Comparison of ENCODE assay signal across 27 cellular contexts in the genomic region with DNA sequence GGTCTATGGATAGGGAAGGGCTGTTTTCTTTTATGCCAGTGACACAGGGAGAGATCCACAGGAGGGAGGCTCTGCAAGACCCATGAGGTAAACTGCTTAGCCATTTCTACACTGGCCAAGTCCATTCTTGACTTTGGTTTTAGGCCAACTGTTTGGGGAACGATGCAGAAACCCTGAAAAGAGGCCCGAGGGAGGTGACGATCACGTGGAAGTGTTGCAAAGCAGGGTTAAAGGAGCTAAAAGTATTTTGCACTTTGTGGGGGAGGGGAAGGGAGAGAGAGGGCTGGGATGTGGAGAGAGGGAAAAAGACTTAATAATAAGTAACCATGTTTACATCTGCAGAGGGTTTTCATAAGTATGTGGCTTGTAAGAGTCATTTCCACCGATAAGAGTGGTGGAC.
"Had no signal": no experiment of that assay in that cellular context is flagged by ENCODE, and none has a peak within 500 bp of the region (broad histone marks: within the 10 kb centered on the region; RNA-seq: fewer than 3 reads in every experiment).

No MANE protein-coding gene starts in this region.

- H3K36me3 ChIP-seq: esophagus muscularis mucosa, gastroesophageal sphincter, pancreas, right atrium auricular region, sigmoid colon, stomach, thyroid gland had no signal

- H3K36me3 Mint-ChIP-seq: immature natural killer cell; naive thymus-derived CD4-positive, alpha-beta T cell; stimulated activated effector memory CD8-positive, alpha-beta T cell treated with anti-CD3 and anti-CD28 coated beads, Interleukin-12 subunit alpha, Interleukin-12 subunit beta, amount 100 ng/mL, for 72 hours; type B pancreatic cell had no signal

- H3K9me3 ChIP-seq: esophagus muscularis mucosa, gastroesophageal sphincter, pancreas, right atrium auricular region, sigmoid colon, stomach, thyroid gland had no signal

- H3K4me1 Mint-ChIP-seq: stimulated activated effector memory CD8-positive, alpha-beta T cell treated with anti-CD3 and anti-CD28 coated beads, Interleukin-12 subunit alpha, Interleukin-12 subunit beta, amount 100 ng/mL, for 72 hours had no signal

- H3K27me3 ChIP-seq: foreskin keratinocyte, pancreas, right atrium auricular region, sigmoid colon, thyroid gland had no signal

- H3K27ac ChIP-seq: dorsolateral prefrontal cortex, epithelial cell of prostate, esophagus muscularis mucosa, foreskin keratinocyte, gastroesophageal sphincter, pancreas, right atrium auricular region, sigmoid colon, stomach, thyroid gland had no signal

- H3K9me3 Mint-ChIP-seq: immature natural killer cell; nephron progenitor cell; stimulated activated effector memory CD8-positive, alpha-beta T cell treated with anti-CD3 and anti-CD28 coated beads, Interleukin-12 subunit alpha, Interleukin-12 subunit beta, amount 100 ng/mL, for 72 hours had no signal

- H3K27ac Mint-ChIP-seq: immature natural killer cell; nephron progenitor cell; progenitor cell of endocrine pancreas; stimulated activated effector memory CD8-positive, alpha-beta T cell treated with anti-CD3 and anti-CD28 coated beads, Interleukin-12 subunit alpha, Interleukin-12 subunit beta, amount 100 ng/mL, for 72 hours; type B pancreatic cell had no signal

- DNase-seq: central memory CD4-positive, alpha-beta T cell; dorsolateral prefrontal cortex; effector CD4-positive, alpha-beta T cell; foreskin keratinocyte; glutamatergic neuron; hypothalamus; immature natural killer cell; islet precursor cell; mesendoderm; midbrain; naive thymus-derived CD4-positive, alpha-beta T cell; nephron progenitor cell; occipital lobe; pancreas; sigmoid colon; stimulated activated CD4-positive, alpha-beta T cell treated with anti-CD3 and anti-CD28 coated beads, Interleukin-2, amount 100 ng/mL, for 24 hours; stimulated activated CD4-positive, alpha-beta T cell treated with anti-CD3 and anti-CD28 coated beads, Interleukin-4, amount 100 ng/mL, for 24 hours; stimulated activated naive CD4-positive, alpha-beta T cell treated with Interleukin-2 at 50 U/mL for 16 hours; stomach; thyroid gland had no signal

- H3K4me3 ChIP-seq: dorsolateral prefrontal cortex, esophagus muscularis mucosa, gastroesophageal sphincter, pancreas, right atrium auricular region, sigmoid colon, stomach, thyroid gland had no signal

- H3K4me1 ChIP-seq: esophagus muscularis mucosa, foreskin keratinocyte, gastroesophageal sphincter, pancreas, right atrium auricular region, sigmoid colon, stomach, thyroid gland had no signal

- H3K4me3 Mint-ChIP-seq: immature natural killer cell; naive thymus-derived CD4-positive, alpha-beta T cell; nephron progenitor cell; stimulated activated effector memory CD8-positive, alpha-beta T cell treated with anti-CD3 and anti-CD28 coated beads, Interleukin-12 subunit alpha, Interleukin-12 subunit beta, amount 100 ng/mL, for 72 hours; type B pancreatic cell had no signal
